8 cellular contexts compared by ENCODE assay signal in the genomic region with DNA sequence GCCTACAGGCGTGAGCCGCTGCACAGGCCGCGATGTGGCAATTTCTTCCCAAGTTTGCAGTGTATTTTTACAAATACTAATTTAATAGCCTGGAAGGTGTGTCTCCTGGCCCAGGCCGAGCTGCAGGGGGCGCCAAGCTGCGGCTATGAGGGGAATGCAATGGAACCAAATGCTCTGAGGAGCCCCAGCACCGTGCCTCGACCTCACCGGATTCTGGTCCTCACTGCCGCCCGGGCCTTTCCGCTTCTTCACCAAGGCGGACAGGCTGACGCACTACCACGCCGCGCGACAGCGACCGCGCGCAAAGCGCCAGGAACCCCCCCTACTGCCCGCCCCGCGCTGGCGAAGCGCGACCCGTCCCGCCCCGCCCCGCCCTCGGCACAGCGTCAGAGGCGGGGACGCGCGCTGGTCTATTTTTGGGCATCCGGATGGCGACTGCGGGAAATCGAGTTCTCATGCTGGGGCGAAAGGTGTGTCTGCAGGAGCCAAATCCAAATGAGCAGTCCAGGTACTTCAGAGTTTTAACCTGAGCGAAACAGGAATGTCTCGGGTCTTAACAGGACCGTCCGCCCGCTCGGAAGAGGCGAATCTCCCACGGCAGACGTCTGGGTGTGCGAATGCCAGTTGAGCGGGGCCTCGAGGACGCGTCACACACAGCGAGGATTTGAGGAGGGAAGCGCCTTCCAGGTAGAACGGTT.
DNase-seq lines count a peak whose midpoint lies in the region; ATAC-seq and TF ChIP-seq lines count a peak whose summit lies in the region.

No MANE protein-coding gene starts in this region.

- peaks cover 13% of the 10 kb centered on the region for H3K36me3 Mint-ChIP-seq in memory B cell

- H3K9me3 Mint-ChIP-seq in memory B cell: peaks cover 7% of the 10 kb centered on the region

- H3K27me3 ChIP-seq in endocrine pancreas (ENCODE audit: control insufficient read depth, insufficient read depth, low read length): no peaks in the 10 kb centered on the region

- peak; percentile 8 for TF ChIP-seq CTCF in NB4 (IDR thresholded peaks at IDR 0.05; ENCODE audit: low read depth, low read length)

- peak overlapping the region; percentile 27 for H3K9ac ChIP-seq in endocrine pancreas (ENCODE audit: control insufficient read depth, insufficient read depth, low read length)

- H3K27ac Mint-ChIP-seq in memory B cell: peak overlapping the region; percentile 94

- H3K4me1 Mint-ChIP-seq in memory B cell: peaks cover 9% of the 10 kb centered on the region

- H3K27me3 Mint-ChIP-seq in memory B cell: no peaks in the 10 kb centered on the region

- H3K4me1 ChIP-seq in endocrine pancreas (ENCODE audit: control insufficient read depth, insufficient read depth, low read length): no peaks in the 10 kb centered on the region

- H3K9me3 ChIP-seq in endocrine pancreas (ENCODE audit: control insufficient read depth, low read length): no peaks in the 10 kb centered on the region

- ATAC-seq in memory B cell (ENCODE audit: low read depth) (peak; percentile 93), GM21360 (IDR thresholded peaks at IDR 0.05; ENCODE audit: unreplicated experiment) (no peak), GM18873 (IDR thresholded peaks at IDR 0.05; ENCODE audit: low FRiP score, unreplicated experiment) (no peak)

- H3K4me3 ChIP-seq in NB4 (ENCODE audit: low read depth, low read length) (no peak overlapping the region), endocrine pancreas (ENCODE audit: control insufficient read depth, insufficient read depth, low read length) (peak overlapping the region; percentile 64)

- TF ChIP-seq POLR2A in NB4 (IDR thresholded peaks at IDR 0.05; ENCODE audit: extremely low read depth, insufficient read length): no peak

- peak overlapping the region; percentile 94 for H3K4me3 Mint-ChIP-seq in memory B cell

- DNase-seq in CD1c-positive myeloid dendritic cell (ENCODE audit: extremely low spot score): peak; percentile 2
- no peak for DNase-seq in NB4 (ENCODE audit: low read depth)
- peak; percentile 29 for DNase-seq in activated CD8-positive, alpha-beta memory T cell treated with anti-CD3 and anti-CD28 coated beads, Interleukin-2, amount 50 U/mL, for 24 hours (ENCODE audit: extremely low read depth)
- DNase-seq in memory B cell (ENCODE audit: low spot score in 2 of 2): peak; percentile 71 to 79
- DNase-seq in stimulated activated CD4-positive, alpha-beta T cell treated with anti-CD3 and anti-CD28 coated beads, Interleukin-4, amount 100 ng/mL, for 48 hours (ENCODE audit: low read depth in 2 of 2): peak; percentile 54 to 71

- no peaks in the 10 kb centered on the region for H3K36me3 ChIP-seq in endocrine pancreas (ENCODE audit: control insufficient read depth, insufficient read depth, low read length)
